ENCODE assay signal across 16 cellular contexts in the genomic region with DNA sequence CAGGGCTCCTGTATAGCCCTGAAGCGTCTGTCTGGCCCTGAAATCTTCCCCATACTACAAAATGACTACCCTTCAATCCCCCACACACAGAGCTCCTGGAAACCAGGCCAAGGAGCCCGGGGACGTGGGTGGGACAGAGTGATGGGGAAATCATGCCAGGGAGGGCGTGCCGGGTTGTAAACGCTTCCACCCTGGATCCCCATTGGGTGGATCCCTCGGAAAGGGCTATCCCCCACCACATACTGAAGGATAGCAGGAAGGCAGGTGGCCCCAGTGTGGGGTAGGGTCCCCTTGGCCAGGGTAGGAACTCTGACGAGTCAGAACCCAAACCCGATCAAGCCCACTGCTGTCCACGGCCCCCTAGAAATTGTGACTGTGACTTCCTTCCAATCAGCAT.
A peak's percentile ranks its signal among the peaks of the same experiment; 100 is the strongest.
DNase-seq lines count a peak whose midpoint lies in the region; ATAC-seq, FAIRE-seq and TF ChIP-seq lines count a peak whose summit lies in the region.
"Had no signal": no experiment of that assay in that cellular context is flagged by ENCODE, and none has a peak within 500 bp of the region (broad histone marks: within the 10 kb centered on the region; RNA-seq: fewer than 3 reads in every experiment).

No MANE protein-coding gene starts in this region.

- H3K23me2 ChIP-seq in H9 (ENCODE audit: insufficient read length, low read depth, low read length, poor library complexity, severe bottlenecking) = peaks cover 5% of the 10 kb centered on the region

- H3K4me1 ChIP-seq in A549 = peaks cover 15% of the 10 kb centered on the region
- H3K4me1 ChIP-seq in H9 (ENCODE audit: insufficient read depth, low read length) = peaks cover 4% of the 10 kb centered on the region; the same call in 1 of the 2 replicates
- peaks cover 3% of the 10 kb centered on the region for H3K4me1 ChIP-seq in endodermal cell (ENCODE audit: control insufficient read depth, insufficient read depth, low read length)
- H3K4me1 ChIP-seq in sigmoid colon = peaks cover 0 to 10% (median 10%) of the 10 kb centered on the region in 4 donors

- 74% methylated on average over 7 of the region's 10 CpGs for WGBS in A549 (ENCODE audit: missing lambda C conversion rate)
- WGBS in H9 (ENCODE audit: extremely low coverage, insufficient read length, low lambda C conversion rate) = no CpG with 5 or more reads among the region's 10 CpGs
- 90 to 100% methylated on average over 3 to 10 of the region's 10 CpGs for WGBS in endodermal cell (ENCODE audit: insufficient coverage in 1 of 2, insufficient read length in 1 of 2), 2 experiments
- WGBS in sigmoid colon, 2 donors = 53 to 81% methylated on average over 10 of the region's 10 CpGs

- H2BK20ac ChIP-seq in H9 (ENCODE audit: low read depth, low read length, poor library complexity, severe bottlenecking) = no peak overlapping the region

- FAIRE-seq in A549 (lab: Jason Lieb, UNC) = no peak
- FAIRE-seq: D721Med, GM12892, GM19239, H54 had no signal

- no peak overlapping the region for H3K4me3 Mint-ChIP-seq in H9
- no peak overlapping the region for H3K4me3 Mint-ChIP-seq in endodermal cell
- no peak overlapping the region for H3K4me3 Mint-ChIP-seq in activated CD8-positive, alpha-beta memory T cell treated with anti-CD3 and anti-CD28 coated beads, Interleukin-2, amount 10 ng/mL, durations not matched to agents 7 days and 5 days
- H3K4me3 Mint-ChIP-seq: B cell; CD8-positive, alpha-beta T cell had no signal

- no peak overlapping the region for H2BK15ac ChIP-seq in H9 (ENCODE audit: low read depth, low read length)

- POLR2A ChIA-PET in A549 (lab: Yijun Ruan, JAX) = no interaction called here

- H2AK5ac ChIP-seq in H9 (ENCODE audit: insufficient read length, low read length) = no peak overlapping the region

- peaks cover 99% of the 10 kb centered on the region for H3K27me3 Mint-ChIP-seq in H9 (ENCODE audit: low read depth)
- peaks cover 53% of the 10 kb centered on the region for H3K27me3 Mint-ChIP-seq in endodermal cell (ENCODE audit: insufficient read depth)
- H3K27me3 Mint-ChIP-seq in activated CD8-positive, alpha-beta memory T cell treated with anti-CD3 and anti-CD28 coated beads, Interleukin-2, amount 10 ng/mL, durations not matched to agents 7 days and 5 days = peaks cover 36% of the 10 kb centered on the region

- H3K36me3 Mint-ChIP-seq in H9 (ENCODE audit: insufficient read depth in 1 of 3, low read depth in 3 of 3) (no peaks in the 10 kb centered on the region; a peak in 1 of 7 replicates), endodermal cell (ENCODE audit: low read depth) (no peaks in the 10 kb centered on the region)
- no peaks in the 10 kb centered on the region for H3K36me3 Mint-ChIP-seq in activated CD8-positive, alpha-beta memory T cell treated with anti-CD3 and anti-CD28 coated beads, Interleukin-2, amount 10 ng/mL, durations not matched to agents 7 days and 5 days
- H3K36me3 Mint-ChIP-seq: CD8-positive, alpha-beta T cell had no signal

- no peak overlapping the region for H3K4me2 ChIP-seq in A549
- no peak overlapping the region for H3K4me2 ChIP-seq in H9 (ENCODE audit: insufficient read depth, insufficient read length, low read length)

- H3K14ac ChIP-seq in H9 (ENCODE audit: insufficient read depth, low read length) = no peak overlapping the region

- H3K27ac ChIP-seq in A549 (peak overlapping the region; percentile 13 to 44; a peak in 2 of 6 replicates), H9 (ENCODE audit: insufficient read length, low read depth, low read length) (no peak overlapping the region), endodermal cell (ENCODE audit: low read depth, low read length) (no peak overlapping the region), sigmoid colon (no peak overlapping the region)
- H3K27ac ChIP-seq: HL-60 had no signal

- no peak overlapping the region for H3K4ac ChIP-seq in H9 (ENCODE audit: low read depth, low read length)

- H3K9me3 Mint-ChIP-seq in H9 = no peaks in the 10 kb centered on the region; a peak in 1 of 5 replicates
- H3K9me3 Mint-ChIP-seq in endodermal cell = no peaks in the 10 kb centered on the region
- no peaks in the 10 kb centered on the region for H3K9me3 Mint-ChIP-seq in activated CD8-positive, alpha-beta memory T cell treated with anti-CD3 and anti-CD28 coated beads, Interleukin-2, amount 10 ng/mL, durations not matched to agents 7 days and 5 days (ENCODE audit: low read depth)
- H3K9me3 Mint-ChIP-seq: CD8-positive, alpha-beta T cell had no signal

- no peak overlapping the region for H2BK12ac ChIP-seq in H9 (ENCODE audit: insufficient read length, low read depth, low read length)

- no peak overlapping the region for H3K18ac ChIP-seq in H9 (ENCODE audit: insufficient read length, low read depth, low read length)

- no peaks in the 10 kb centered on the region for H3K79me1 ChIP-seq in H9 (ENCODE audit: insufficient read depth, low read depth, low read length, poor library complexity, severe bottlenecking)

- no peak overlapping the region for H2AFZ ChIP-seq in H9 (ENCODE audit: low read length)

- no peak for TF ChIP-seq RAD21 in A549 (conservative IDR thresholded peaks at IDR 0.05 in 1 of 2, IDR thresholded peaks at IDR 0.05 in 1 of 2)

- H3K79me2 ChIP-seq in H9 (ENCODE audit: insufficient read depth, low read length) = no peaks in the 10 kb centered on the region

- H3K27ac Mint-ChIP-seq in H9 (peak overlapping the region in 1 of 3 experiments; percentile 59; a peak in 1 of 7 replicates), endodermal cell (no peak overlapping the region)
- H3K27ac Mint-ChIP-seq in activated CD8-positive, alpha-beta memory T cell treated with anti-CD3 and anti-CD28 coated beads, Interleukin-2, amount 10 ng/mL, durations not matched to agents 7 days and 5 days = no peak overlapping the region
- H3K27ac Mint-ChIP-seq: B cell; CD8-positive, alpha-beta T cell had no signal

- no peak overlapping the region for H4K91ac ChIP-seq in H9 (ENCODE audit: insufficient read length, low read depth, low read length)

- H3K9ac ChIP-seq in H9 (ENCODE audit: extremely low read depth, insufficient read length, low read length) (no peak overlapping the region), endodermal cell (ENCODE audit: extremely low read depth, low read length, poor library complexity, severe bottlenecking) (no peak overlapping the region)

- no peaks in the 10 kb centered on the region for H3K36me3 ChIP-seq in endodermal cell (ENCODE audit: control insufficient read depth, insufficient read depth, low read length)
- no peaks in the 10 kb centered on the region for H3K36me3 ChIP-seq in sigmoid colon

- TF ChIP-seq POLR2A in A549 (IDR thresholded peaks at IDR 0.05; ENCODE audit: low read length) (no peak), sigmoid colon (IDR thresholded peaks at IDR 0.05) (no peak)

- H4K8ac ChIP-seq in H9 (replicated peaks; ENCODE audit: insufficient read length, low read depth, low read length) = no peak overlapping the region

- H3K4me3 ChIP-seq in A549 (no peak overlapping the region), endodermal cell (ENCODE audit: low read length) (no peak overlapping the region), sigmoid colon (no peak overlapping the region)

- no peaks in the 10 kb centered on the region for H3K9me3 ChIP-seq in A549
- no peaks in the 10 kb centered on the region for H3K9me3 ChIP-seq in H9 (ENCODE audit: control insufficient read depth, low read depth, low read length)
- no peaks in the 10 kb centered on the region for H3K9me3 ChIP-seq in endodermal cell (ENCODE audit: control insufficient read depth, low read length)
- no peaks in the 10 kb centered on the region for H3K9me3 ChIP-seq in sigmoid colon

- H2BK5ac ChIP-seq in H9 (ENCODE audit: insufficient read length, low read length) = no peak overlapping the region

- H2BK120ac ChIP-seq in H9 (ENCODE audit: low read depth, low read length, poor library complexity, severe bottlenecking) = no peak overlapping the region

- no peak for TF ChIP-seq EP300 in A549 (IDR thresholded peaks at IDR 0.05)
- TF ChIP-seq EP300 in sigmoid colon (IDR thresholded peaks at IDR 0.05) = no peak

- DNase-seq in A549 (ENCODE audit: low read depth in 1 of 2, low spot score in 1 of 2) (no peak), H9 (peak; percentile 24), endodermal cell (peak; percentile 39), sigmoid colon (peak; percentile 42)
- no peak for DNase-seq in activated CD8-positive, alpha-beta memory T cell treated with anti-CD3 and anti-CD28 coated beads, Interleukin-2, amount 10 ng/mL, durations not matched to agents 7 days and 5 days
- DNase-seq: C1 segment of cervical spinal cord; CD8-positive, alpha-beta T cell; GDM1 had no signal

- no peak overlapping the region for H4K5ac ChIP-seq in H9 (ENCODE audit: insufficient read length, low read depth, low read length)

- TF ChIP-seq CTCF in A549 (IDR thresholded peaks at IDR 0.05) (no peak; the same call in 2 of the 3 replicates), H9 (conservative IDR thresholded peaks at IDR 0.05) (no peak), endodermal cell (conservative IDR thresholded peaks at IDR 0.05) (no peak), sigmoid colon (IDR thresholded peaks at IDR 0.05) (no peak)

- no peak overlapping the region for H3K23ac ChIP-seq in H9 (ENCODE audit: insufficient read length, low read depth, low read length)

- CTCF ChIA-PET in A549 (lab: Yijun Ruan, JAX) = interaction anchor here (1.0 to 2.5 kb wide), 4 partner anchors 9 to 94 kb away, joined by 3 to 9 read pairs (median 4); no protein-coding TSS in a partner anchor
- CTCF ChIA-PET in activated CD8-positive, alpha-beta memory T cell treated with anti-CD3 and anti-CD28 coated beads, Interleukin-2, amount 10 ng/mL, durations not matched to agents 7 days and 5 days (lab: Charles Lee) = interaction anchor here (1.1 kb wide), 1 partner anchor 94 kb away, joined by 3 read pairs; no protein-coding TSS in a partner anchor

- no peak overlapping the region for H3T11ph ChIP-seq in H9 (ENCODE audit: low read length)

- no peak overlapping the region for H3K56ac ChIP-seq in H9 (ENCODE audit: insufficient read length, low read depth, low read length)

- H3K4me1 Mint-ChIP-seq in H9 (peaks cover 23 to 36% of the 10 kb centered on the region in 2 experiments), endodermal cell (peaks cover 2% of the 10 kb centered on the region)
- H3K4me1 Mint-ChIP-seq in activated CD8-positive, alpha-beta memory T cell treated with anti-CD3 and anti-CD28 coated beads, Interleukin-2, amount 10 ng/mL, durations not matched to agents 7 days and 5 days = peaks cover under 1% of the 10 kb centered on the region

- intact Hi-C loops in sigmoid colon (cut with DNase I) = no loop called here

- H4K20me1 ChIP-seq in H9 (ENCODE audit: control insufficient read depth, insufficient read depth, insufficient read length) = no peaks in the 10 kb centered on the region

- H3K27me3 ChIP-seq in H9 (ENCODE audit: insufficient read depth, low read length) = peaks cover 11% of the 10 kb centered on the region; the same call in 1 of the 2 replicates
- peaks cover 69% of the 10 kb centered on the region for H3K27me3 ChIP-seq in endodermal cell (ENCODE audit: control insufficient read depth, insufficient read depth, low read length, poor library complexity, severe bottlenecking)
- H3K27me3 ChIP-seq in sigmoid colon = peaks cover 2 to 31% (median 10%) of the 10 kb centered on the region in 3 donors

- ATAC-seq in A549 (no peak), GM21390 (IDR thresholded peaks at IDR 0.05; ENCODE audit: unreplicated experiment) (no peak), GM19023 (IDR thresholded peaks at IDR 0.05; ENCODE audit: unreplicated experiment) (no peak)
- no peak for ATAC-seq in activated CD8-positive, alpha-beta memory T cell treated with anti-CD3 and anti-CD28 coated beads, Interleukin-2, amount 10 ng/mL, durations not matched to agents 7 days and 5 days
- ATAC-seq: CD8-positive, alpha-beta T cell had no signal

Comparison
In these comparisons a context has a peak if more than half of its experiments do, and no peak if none do; other contexts are left out.
1. DNase-seq: peak in H9 (single experiment), endodermal cell (single experiment) and sigmoid colon (single experiment); none in A549 (0 of 2) and activated CD8-positive, alpha-beta memory T cell treated with anti-CD3 and anti-CD28 coated beads, Interleukin-2, amount 10 ng/mL, durations not matched to agents 7 days and 5 days (single experiment).
2. H3K27ac ChIP-seq: peak in A549 (2 of 2); none in H9 (single experiment), endodermal cell (single experiment) and sigmoid colon (0 of 4).